2 cellular contexts compared by ENCODE assay signal in genomic region chr3:121232309-121233225, GRCh38.
TF ChIP-seq lines count a peak whose summit lies in the region.

No MANE protein-coding gene starts in this region.

TF ChIP-seq in HepG2, 621 proteins besides CTCF, POLR2A, EP300 and RAD21:
- no peak for TF ChIP-seq NFE2L1 (CRISPR knock-in tag; IDR thresholded peaks at IDR 0.05; ENCODE audit: borderline replicate concordance)
- TF ChIP-seq ZNF772 (CRISPR knock-in tag; IDR thresholded peaks at IDR 0.05), result no peak
- TF ChIP-seq CEBPB (IDR thresholded peaks at IDR 0.05; ENCODE audit: borderline replicate concordance, low read depth, low read length), result no peak
- TF ChIP-seq, protein P1, sequence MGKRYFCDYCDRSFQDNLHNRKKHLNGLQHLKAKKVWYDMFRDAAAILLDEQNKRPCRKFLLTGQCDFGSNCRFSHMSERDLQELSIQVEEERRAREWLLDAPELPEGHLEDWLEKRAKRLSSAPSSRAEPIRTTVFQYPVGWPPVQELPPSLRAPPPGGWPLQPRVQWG (CRISPR knock-in tag; IDR thresholded peaks at IDR 0.05; ENCODE audit: borderline replicate concordance, low read depth), result no peak
- TF ChIP-seq ZNF552 (CRISPR knock-in tag; IDR thresholded peaks at IDR 0.05; ENCODE audit: borderline replicate concordance), result no peak
- TF ChIP-seq PRDM15 (CRISPR knock-in tag; IDR thresholded peaks at IDR 0.05), result no peak
TF ChIP-seq in HepG2: peak in this region for 0.

TF ChIP-seq in GM12878, 131 proteins besides CTCF, POLR2A, EP300 and RAD21:
- TF ChIP-seq WRNIP1 (IDR thresholded peaks at IDR 0.05; ENCODE audit: borderline replicate concordance, low read depth, low read length), result no peak
- TF ChIP-seq HDGF (IDR thresholded peaks at IDR 0.05), result no peak
- no peak for TF ChIP-seq NFYA (IDR thresholded peaks at IDR 0.05; ENCODE audit: borderline replicate concordance, low read depth, low read length)
- no peak for TF ChIP-seq EGR1 (IDR thresholded peaks at IDR 0.05; ENCODE audit: borderline replicate concordance in 1 of 2, low read depth in 2 of 2, low read length in 2 of 2)
- TF ChIP-seq BCL11A (IDR thresholded peaks at IDR 0.05; ENCODE audit: low read depth, low read length), result no peak
- no peak for TF ChIP-seq SUPT20H (IDR thresholded peaks at IDR 0.05; ENCODE audit: borderline replicate concordance, control insufficient read depth, low read depth, low read length)
- TF ChIP-seq RFX5 (IDR thresholded peaks at IDR 0.05; ENCODE audit: low read depth, low read length), result no peak
- TF ChIP-seq IKZF2 (IDR thresholded peaks at IDR 0.05), result no peak
